Comparison of ENCODE assay signal across 8 cellular contexts in the genomic region with DNA sequence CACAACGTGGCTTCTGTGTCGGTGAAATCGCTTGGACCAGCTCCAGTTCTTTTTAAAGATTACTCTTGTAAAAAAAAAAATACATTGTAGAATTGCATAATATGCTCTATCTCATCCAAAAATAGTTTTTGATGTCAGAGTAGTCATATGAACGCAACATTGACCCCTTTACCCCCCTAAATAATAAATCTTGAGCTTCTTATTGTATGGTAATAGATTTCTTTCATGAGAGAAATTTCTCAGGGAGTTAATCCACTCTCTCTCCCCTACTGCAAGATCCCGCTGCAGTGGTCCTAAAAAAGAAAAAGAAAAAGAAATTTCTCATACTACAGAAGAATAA. TPM values are rescaled to one million over a fixed set of nuclear protein-coding genes. Genes with fewer than 3 reads are reported as not detected.
DNase-seq lines count a peak whose midpoint lies in the region; ATAC-seq and TF ChIP-seq lines count a peak whose summit lies in the region.

No MANE protein-coding gene starts in this region.

- intact Hi-C loops in Panc1 (cut with micrococcal nuclease; ENCODE audit: unreplicated experiment) = loop anchor here (5.0 kb wide), 1 partner anchor 50 kb away; a partner anchor contains a TSS

- no CpG with 5 or more reads among the region's 5 CpGs for WGBS in neuronal stem cell (ENCODE audit: extremely low coverage in 2 of 2, insufficient read length in 2 of 2, insufficient replicate concordance in 1 of 2), 2 donors

- H2BK120ac ChIP-seq in neuronal stem cell (ENCODE audit: low read depth, low read length) = no peak overlapping the region

- no peak overlapping the region for H4K8ac ChIP-seq in neuronal stem cell (ENCODE audit: low read depth, low read length)

- ATAC-seq in Panc1 = no peak
- ATAC-seq in GM21619 (IDR thresholded peaks at IDR 0.05; ENCODE audit: unreplicated experiment) = no peak
- ATAC-seq in GM18868 (IDR thresholded peaks at IDR 0.05; ENCODE audit: unreplicated experiment) = no peak

- H4K91ac ChIP-seq in neuronal stem cell (ENCODE audit: low read depth, low read length, poor library complexity) = no peak overlapping the region

- no peak overlapping the region for H3K14ac ChIP-seq in neuronal stem cell (ENCODE audit: low read length)

- H3K36me3 ChIP-seq in Panc1 (ENCODE audit: control insufficient read depth, insufficient read depth, low read length) = no peaks in the 10 kb centered on the region; the same call in 1 of the 2 replicates
- H3K36me3 ChIP-seq in neuronal stem cell (replicated peaks in 1 of 2; ENCODE audit: control insufficient read depth in 2 of 2, insufficient read depth in 2 of 2, low read length in 2 of 2) = no peaks in the 10 kb centered on the region

- H3K4me3 ChIP-seq in Panc1 (ENCODE audit: low read depth in 2 of 2, low read length in 2 of 2) = peak overlapping the region; percentile 60 to 67
- peak overlapping the region; percentile 51 for H3K4me3 ChIP-seq in epithelial cell of esophagus (ENCODE audit: low read length)
- H3K4me3 ChIP-seq in neuronal stem cell (ENCODE audit: low read length in 2 of 2) = peak overlapping the region; percentile 72 to 85

- no peak for TF ChIP-seq CTCF in C4-2B (conservative IDR thresholded peaks at IDR 0.05)
- TF ChIP-seq CTCF in Panc1 (IDR thresholded peaks at IDR 0.05) = no peak
- no peak for TF ChIP-seq CTCF in epithelial cell of esophagus (IDR thresholded peaks at IDR 0.05; ENCODE audit: insufficient read depth, low read depth, low read length, missing control alignments)

- H3K27ac ChIP-seq in C4-2B = peak overlapping the region; percentile 75
- peak overlapping the region; percentile 75; the same call in 1 of the 2 replicates for H3K27ac ChIP-seq in Panc1 (ENCODE audit: low read length)
- H3K27ac ChIP-seq in neuronal stem cell (replicated peaks; ENCODE audit: low read length) = no peak overlapping the region

- no TSS peak for BruUV-seq in Panc1 (replicated peaks; lab: Mats Ljungman, UMichigan)

- H3K18ac ChIP-seq in neuronal stem cell (ENCODE audit: low read length) = peak overlapping the region; percentile 94

- H3K79me1 ChIP-seq in neuronal stem cell (ENCODE audit: low read depth, low read length) = no peaks in the 10 kb centered on the region

- POLR2A ChIA-PET in Panc1 (lab: Charles Lee) = interaction anchor here (0.6 kb wide), 1 partner anchor 1205 kb away, joined by 4 read pairs; no protein-coding TSS in a partner anchor

- H3K9me3 ChIP-seq in Panc1 (ENCODE audit: control insufficient read depth, insufficient read depth, low read depth, low read length) = no peaks in the 10 kb centered on the region
- peaks cover 0 to 3% of the 10 kb centered on the region in 2 donors for H3K9me3 ChIP-seq in neuronal stem cell (replicated peaks in 1 of 2; ENCODE audit: control insufficient read depth in 2 of 2, insufficient read depth in 1 of 2, low read depth in 1 of 2, low read length in 2 of 2)

- no peak overlapping the region for H2BK12ac ChIP-seq in neuronal stem cell (ENCODE audit: low read length)

- peak overlapping the region; percentile 87 for H2BK15ac ChIP-seq in neuronal stem cell (ENCODE audit: low read length)

- H2AFZ ChIP-seq in neuronal stem cell (ENCODE audit: low read length) = peak overlapping the region; percentile 97

- in situ Hi-C loops in Panc1 (cut with HindIII; ENCODE audit: low pct_unique_long_range_greater_than_20kb, low sequenced_read_pairs) = no loop called here

- DNase-seq in Panc1 (ENCODE audit: low read depth, low spot score) (no peak), epithelial cell of esophagus (ENCODE audit: low read depth) (no peak), neuronal stem cell (ENCODE audit: low spot score) (no peak), mesenteric fat pad (ENCODE audit: low spot score) (no peak), NCI-H1694 treated with DMSO at 0.1 percent for 48 hours (lab: John Stamatoyannopoulos, UW) (no peak)

- H2AK5ac ChIP-seq in neuronal stem cell (ENCODE audit: low read depth, low read length) = no peak overlapping the region

- peak overlapping the region; percentile 91 for H3K4me2 ChIP-seq in neuronal stem cell (ENCODE audit: insufficient read depth, low read length, poor library complexity, severe bottlenecking)

- H3K4me1 ChIP-seq in Panc1 (ENCODE audit: control insufficient read depth, insufficient read depth, low read length) = peaks cover 21% of the 10 kb centered on the region
- H3K4me1 ChIP-seq in neuronal stem cell (ENCODE audit: control insufficient read depth in 2 of 2, insufficient read depth in 1 of 2, low read depth in 1 of 2, low read length in 2 of 2) = peaks cover 3 to 9% of the 10 kb centered on the region in 2 donors

- no peak overlapping the region for H2BK5ac ChIP-seq in neuronal stem cell (ENCODE audit: low read length)

- H3K4ac ChIP-seq in neuronal stem cell (ENCODE audit: low read length) = no peak overlapping the region

- H3K23ac ChIP-seq in neuronal stem cell (ENCODE audit: low read depth, low read length, poor library complexity) = peak overlapping the region; percentile 89

- CTCF ChIA-PET in Panc1 (lab: Charles Lee) = interaction anchor here (1.0 kb wide), 1 partner anchor 50 kb away, joined by 4 read pairs; a partner anchor contains a TSS

- no peak overlapping the region for H3K9ac ChIP-seq in neuronal stem cell (ENCODE audit: low read depth, low read length, poor library complexity)

- H3K27me3 ChIP-seq in Panc1 (ENCODE audit: control insufficient read depth, insufficient read depth, low read length) = 0 out of 2 replicates have a peak, but pooled peaks cover 3% of the 10 kb centered on the region
- peaks cover 0 to 7% (median 4%) of the 10 kb centered on the region in 3 experiments for H3K27me3 ChIP-seq in neuronal stem cell (ENCODE audit: control insufficient read depth in 3 of 3, insufficient read depth in 3 of 3, low read depth in 1 of 3, low read length in 3 of 3)

RNA-seq across cellular contexts. Expression of a gene that starts 50.2 kb away (rescaled TPM):
- 1.4 TPM for total RNA-seq in Panc1 (2021; ENCODE audit: unreplicated experiment)
- 0.73 TPM for polyA plus RNA-seq in Panc1 (2012; ENCODE audit: insufficient read length)
- polyA plus RNA-seq in neuronal stem cell (2013, experiment 1 of 2) = 8.8 TPM
- polyA plus RNA-seq in neuronal stem cell (2013, experiment 2 of 2) = 9.1 TPM
- total RNA-seq in mesenteric fat pad = 1.3 TPM

RNA-seq across cellular contexts. Expression of a gene that starts 54.5 kb away (rescaled TPM):
- total RNA-seq in Panc1 (2021; ENCODE audit: unreplicated experiment) (80.8 TPM), mesenteric fat pad (93.5 TPM)
- 34.1 TPM for polyA plus RNA-seq in Panc1 (2012; ENCODE audit: insufficient read length)
- polyA plus RNA-seq in neuronal stem cell (2013, experiment 1 of 2) = 148 TPM
- polyA plus RNA-seq in neuronal stem cell (2013, experiment 2 of 2) = 150 TPM
